ENCODE assay signal across 8 cellular contexts in genomic region chr4:170027181-170027829, GRCh38. TPM values are rescaled to one million over a fixed set of nuclear protein-coding genes. Genes with fewer than 3 reads are reported as not detected.
DNase-seq lines count a peak whose midpoint lies in the region; ATAC-seq and FAIRE-seq lines count a peak whose summit lies in the region.

No MANE protein-coding gene starts in this region.

- peak; percentile 84 for FAIRE-seq in GM19239 (lab: Jason Lieb, UNC)

- peak; percentile 74 for ATAC-seq in HG03432 (IDR thresholded peaks at IDR 0.05; ENCODE audit: unreplicated experiment)
- peak; percentile 80 for ATAC-seq in left lobe of liver

- DNase-seq in AG20443 (ENCODE audit: low spot score), result peak; percentile 97
- peak; percentile 69 for DNase-seq in GM19239 (ENCODE audit: insufficient read length, low spot score)
- DNase-seq in NCI-H510A (lab: John Stamatoyannopoulos, UW), result peak; percentile 75
- peak; percentile 94 to 96 for DNase-seq in activated CD4-positive, alpha-beta T cell treated with anti-CD3 and anti-CD28 coated beads, Interleukin-2, amount 50 U/mL, for 48 hours
- DNase-seq in dermis microvascular lymphatic vessel endothelial cell (ENCODE audit: low read depth in 2 of 2), result peak; percentile 94 to 96
- peak; percentile 98 for DNase-seq in left lobe of liver (ENCODE audit: low spot score)
- DNase-seq in stimulated activated CD4-positive, alpha-beta T cell treated with anti-CD3 and anti-CD28 coated beads, Interleukin-1b, Interleukin-23, amount 100 ng/mL, for 4 hours (ENCODE audit: low read depth in 2 of 2), result peak; percentile 82 to 90

RNA-seq across cellular contexts. Expression of gene MFAP3L, which starts 1.1 kb away (rescaled TPM):
- total RNA-seq in dermis microvascular lymphatic vessel endothelial cell (2.4 and 15.2 TPM in 2 replicates), left lobe of liver (58.3 TPM)

Comparison
In these comparisons a context has a peak if more than half of its experiments do, and no peak if none do; other contexts are left out.
1. Peak in every context shown above with its lines: DNase-seq and ATAC-seq.